1 cellular context compared by ENCODE assay signal in the genomic region with DNA sequence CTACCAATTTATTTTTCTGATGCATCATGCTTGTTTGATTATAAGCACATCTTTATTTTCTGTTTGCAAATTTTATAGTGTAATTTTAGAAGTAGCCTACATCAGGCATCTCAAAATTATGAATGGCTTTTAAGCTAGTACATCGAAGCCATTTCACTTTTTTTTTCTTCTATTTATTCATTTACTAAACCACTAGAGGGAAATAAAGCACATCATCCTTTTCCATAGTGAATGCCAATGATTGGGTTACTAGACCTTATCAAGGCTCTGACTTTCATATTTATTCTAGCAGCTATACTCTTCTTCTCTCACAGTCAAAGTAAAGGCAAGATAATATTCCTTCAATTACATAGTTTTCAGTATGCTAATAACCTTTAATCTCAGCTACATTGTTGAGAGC.
TF ChIP-seq lines count a peak whose summit lies in the region.

No MANE protein-coding gene starts in this region.

TF ChIP-seq in GM23338, 12 proteins besides CTCF, POLR2A, EP300 and RAD21 (continued from another document):
- TF ChIP-seq EZH2phosphoT487 (IDR thresholded peaks at IDR 0.05; ENCODE audit: unreplicated experiment), result no peak
- TF ChIP-seq ZNF331 (CRISPR knock-in tag; IDR thresholded peaks at IDR 0.05; ENCODE audit: low read depth), result no peak
- TF ChIP-seq CREB1 (CRISPR knock-in tag; IDR thresholded peaks at IDR 0.05; ENCODE audit: low read depth), result no peak
- no peak for TF ChIP-seq POLR2AphosphoS5 (IDR thresholded peaks at IDR 0.05; ENCODE audit: low read depth)
- TF ChIP-seq JUNB (IDR thresholded peaks at IDR 0.05; ENCODE audit: unreplicated experiment), result no peak
- TF ChIP-seq, protein P1, sequence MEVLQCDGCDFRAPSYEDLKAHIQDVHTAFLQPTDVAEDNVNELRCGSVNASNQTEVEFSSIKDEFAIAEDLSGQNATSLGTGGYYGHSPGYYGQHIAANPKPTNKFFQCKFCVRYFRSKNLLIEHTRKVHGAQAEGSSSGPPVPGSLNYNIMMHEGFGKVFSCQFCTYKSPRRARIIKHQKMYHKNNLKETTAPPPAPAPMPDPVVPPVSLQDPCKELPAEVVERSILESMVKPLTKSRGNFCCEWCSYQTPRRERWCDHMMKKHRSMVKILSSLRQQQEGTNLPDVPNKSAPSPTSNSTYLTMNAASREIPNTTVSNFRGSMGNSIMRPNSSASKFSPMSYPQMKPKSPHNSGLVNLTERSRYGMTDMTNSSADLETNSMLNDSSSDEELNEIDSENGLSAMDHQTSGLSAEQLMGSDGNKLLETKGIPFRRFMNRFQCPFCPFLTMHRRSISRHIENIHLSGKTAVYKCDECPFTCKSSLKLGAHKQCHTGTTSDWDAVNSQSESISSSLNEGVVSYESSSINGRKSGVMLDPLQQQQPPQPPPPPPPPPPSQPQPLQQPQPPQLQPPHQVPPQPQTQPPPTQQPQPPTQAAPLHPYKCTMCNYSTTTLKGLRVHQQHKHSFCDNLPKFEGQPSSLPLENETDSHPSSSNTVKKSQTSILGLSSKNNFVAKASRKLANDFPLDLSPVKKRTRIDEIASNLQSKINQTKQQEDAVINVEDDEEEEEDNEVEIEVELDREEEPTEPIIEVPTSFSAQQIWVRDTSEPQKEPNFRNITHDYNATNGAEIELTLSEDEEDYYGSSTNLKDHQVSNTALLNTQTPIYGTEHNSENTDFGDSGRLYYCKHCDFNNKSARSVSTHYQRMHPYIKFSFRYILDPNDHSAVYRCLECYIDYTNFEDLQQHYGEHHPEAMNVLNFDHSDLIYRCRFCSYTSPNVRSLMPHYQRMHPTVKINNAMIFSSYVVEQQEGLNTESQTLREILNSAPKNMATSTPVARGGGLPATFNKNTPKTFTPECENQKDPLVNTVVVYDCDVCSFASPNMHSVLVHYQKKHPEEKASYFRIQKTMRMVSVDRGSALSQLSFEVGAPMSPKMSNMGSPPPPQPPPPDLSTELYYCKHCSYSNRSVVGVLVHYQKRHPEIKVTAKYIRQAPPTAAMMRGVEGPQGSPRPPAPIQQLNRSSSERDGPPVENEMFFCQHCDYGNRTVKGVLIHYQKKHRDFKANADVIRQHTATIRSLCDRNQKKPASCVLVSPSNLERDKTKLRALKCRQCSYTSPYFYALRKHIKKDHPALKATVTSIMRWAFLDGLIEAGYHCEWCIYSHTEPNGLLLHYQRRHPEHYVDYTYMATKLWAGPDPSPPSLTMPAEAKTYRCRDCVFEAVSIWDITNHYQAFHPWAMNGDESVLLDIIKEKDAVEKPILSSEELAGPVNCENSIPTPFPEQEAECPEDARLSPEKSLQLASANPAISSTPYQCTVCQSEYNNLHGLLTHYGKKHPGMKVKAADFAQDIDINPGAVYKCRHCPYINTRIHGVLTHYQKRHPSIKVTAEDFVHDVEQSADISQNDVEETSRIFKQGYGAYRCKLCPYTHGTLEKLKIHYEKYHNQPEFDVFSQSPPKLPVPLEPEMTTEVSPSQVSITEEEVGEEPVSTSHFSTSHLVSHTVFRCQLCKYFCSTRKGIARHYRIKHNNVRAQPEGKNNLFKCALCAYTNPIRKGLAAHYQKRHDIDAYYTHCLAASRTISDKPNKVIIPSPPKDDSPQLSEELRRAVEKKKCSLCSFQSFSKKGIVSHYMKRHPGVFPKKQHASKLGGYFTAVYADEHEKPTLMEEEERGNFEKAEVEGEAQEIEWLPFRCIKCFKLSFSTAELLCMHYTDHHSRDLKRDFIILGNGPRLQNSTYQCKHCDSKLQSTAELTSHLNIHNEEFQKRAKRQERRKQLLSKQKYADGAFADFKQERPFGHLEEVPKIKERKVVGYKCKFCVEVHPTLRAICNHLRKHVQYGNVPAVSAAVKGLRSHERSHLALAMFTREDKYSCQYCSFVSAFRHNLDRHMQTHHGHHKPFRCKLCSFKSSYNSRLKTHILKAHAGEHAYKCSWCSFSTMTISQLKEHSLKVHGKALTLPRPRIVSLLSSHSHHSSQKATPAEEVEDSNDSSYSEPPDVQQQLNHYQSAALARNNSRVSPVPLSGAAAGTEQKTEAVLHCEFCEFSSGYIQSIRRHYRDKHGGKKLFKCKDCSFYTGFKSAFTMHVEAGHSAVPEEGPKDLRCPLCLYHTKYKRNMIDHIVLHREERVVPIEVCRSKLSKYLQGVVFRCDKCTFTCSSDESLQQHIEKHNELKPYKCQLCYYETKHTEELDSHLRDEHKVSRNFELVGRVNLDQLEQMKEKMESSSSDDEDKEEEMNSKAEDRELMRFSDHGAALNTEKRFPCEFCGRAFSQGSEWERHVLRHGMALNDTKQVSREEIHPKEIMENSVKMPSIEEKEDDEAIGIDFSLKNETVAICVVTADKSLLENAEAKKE (CRISPR knock-in tag; IDR thresholded peaks at IDR 0.05), result no peak
- no peak for TF ChIP-seq EZH2 (IDR thresholded peaks at IDR 0.05; ENCODE audit: low read depth, unreplicated experiment)
- TF ChIP-seq NANOG (IDR thresholded peaks at IDR 0.05; ENCODE audit: borderline replicate concordance), result no peak
- TF ChIP-seq, protein P2, sequence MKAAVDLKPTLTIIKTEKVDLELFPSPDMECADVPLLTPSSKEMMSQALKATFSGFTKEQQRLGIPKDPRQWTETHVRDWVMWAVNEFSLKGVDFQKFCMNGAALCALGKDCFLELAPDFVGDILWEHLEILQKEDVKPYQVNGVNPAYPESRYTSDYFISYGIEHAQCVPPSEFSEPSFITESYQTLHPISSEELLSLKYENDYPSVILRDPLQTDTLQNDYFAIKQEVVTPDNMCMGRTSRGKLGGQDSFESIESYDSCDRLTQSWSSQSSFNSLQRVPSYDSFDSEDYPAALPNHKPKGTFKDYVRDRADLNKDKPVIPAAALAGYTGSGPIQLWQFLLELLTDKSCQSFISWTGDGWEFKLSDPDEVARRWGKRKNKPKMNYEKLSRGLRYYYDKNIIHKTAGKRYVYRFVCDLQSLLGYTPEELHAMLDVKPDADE (IDR thresholded peaks at IDR 0.05), result no peak
